Comparison of ENCODE assay signal across 8 cellular contexts in genomic region chr22:31081963-31082605, GRCh38. TPM values are rescaled to one million over a fixed set of nuclear protein-coding genes. Genes with fewer than 3 reads are reported as not detected.
DNase-seq lines count a peak whose midpoint lies in the region; ATAC-seq and TF ChIP-seq lines count a peak whose summit lies in the region.

No MANE protein-coding gene starts in this region.

- no peak for TF ChIP-seq CTCF in neural crest cell (conservative IDR thresholded peaks at IDR 0.05)

- no peaks in the 10 kb centered on the region for H3K36me3 Mint-ChIP-seq in CD4-positive, alpha-beta memory T cell
- no peaks in the 10 kb centered on the region for H3K36me3 Mint-ChIP-seq in neural crest cell (ENCODE audit: low read depth)

- H3K4me1 Mint-ChIP-seq in CD4-positive, alpha-beta memory T cell = peaks cover 18 to 40% (median 28%) of the 10 kb centered on the region in 4 donors
- H3K4me1 Mint-ChIP-seq in neural crest cell = peaks cover 47% of the 10 kb centered on the region

- H3K27me3 Mint-ChIP-seq in CD4-positive, alpha-beta memory T cell = no peaks in the 10 kb centered on the region
- peaks cover 3% of the 10 kb centered on the region for H3K27me3 Mint-ChIP-seq in neural crest cell (ENCODE audit: low read depth)

- no peaks in the 10 kb centered on the region for H3K36me3 ChIP-seq in CD4-positive, alpha-beta memory T cell (ENCODE audit: insufficient read depth, low read length)
- peaks cover 28% of the 10 kb centered on the region for H3K36me3 ChIP-seq in MG63

- no peak for DNase-seq in CD4-positive, alpha-beta memory T cell
- DNase-seq in MG63 (peak; percentile 62), dermis blood vessel endothelial cell (peak; percentile 70), neural crest cell (ENCODE audit: low read depth, low spot score) (no peak), HT-29 (ENCODE audit: low spot score) (no peak)
- no peak for DNase-seq in effector CD8-positive, alpha-beta T cell (lab: John Stamatoyannopoulos, UW)

- no peaks in the 10 kb centered on the region for H3K27me3 ChIP-seq in CD4-positive, alpha-beta memory T cell (ENCODE audit: insufficient read depth, low read length)
- no peaks in the 10 kb centered on the region for H3K27me3 ChIP-seq in MG63

- intact Hi-C loops in CD4-positive, alpha-beta memory T cell (cut with micrococcal nuclease) = loop anchor here (1.0 kb wide), 1 partner anchor 113 kb away; the partner anchor contains the start of gene TUG1

- peak overlapping the region in 3 of 7 donors; percentile 42 to 87 (median 72) for H3K27ac Mint-ChIP-seq in CD4-positive, alpha-beta memory T cell
- H3K27ac Mint-ChIP-seq in neural crest cell (ENCODE audit: unreplicated experiment) = no peak overlapping the region

- POLR2A ChIA-PET in CD4-positive, alpha-beta memory T cell (lab: Charles Lee; ENCODE audit: partially characterized antibody) = interaction anchor here (0.8 to 4.1 kb wide), 5 partner anchors 113 to 447 kb away, joined by 3 to 26 read pairs (median 7); partner anchors contain the start of genes MORC2, PATZ1 and TUG1

- no peak overlapping the region for H3K27ac ChIP-seq in CD4-positive, alpha-beta memory T cell (ENCODE audit: low read depth, low read length)

- H3K4me3 ChIP-seq in CD4-positive, alpha-beta memory T cell (ENCODE audit: low read length in 2 of 2) = peak overlapping the region in 1 of 2 donors; percentile 71
- H3K4me3 ChIP-seq in MG63 = peak overlapping the region; percentile 63

- ATAC-seq in GM21528 (IDR thresholded peaks at IDR 0.05; ENCODE audit: low FRiP score, unreplicated experiment) (no peak), HG03469 (IDR thresholded peaks at IDR 0.05; ENCODE audit: unreplicated experiment) (no peak)

- H3K4me1 ChIP-seq in CD4-positive, alpha-beta memory T cell (ENCODE audit: insufficient read depth, low read length) = peaks cover 43% of the 10 kb centered on the region

- CTCF ChIA-PET in CD4-positive, alpha-beta memory T cell (lab: Charles Lee; ENCODE audit: partially characterized antibody) = interaction anchor here (0.8 to 5.9 kb wide), 4 partner anchors 113 to 319 kb away, joined by 3 to 54 read pairs (median 22); partner anchors contain the start of gene TUG1

- peak overlapping the region; percentile 45 to 92 (median 89) for H3K4me3 Mint-ChIP-seq in CD4-positive, alpha-beta memory T cell
- peak overlapping the region; percentile 97 for H3K4me3 Mint-ChIP-seq in neural crest cell

- H3K9me3 ChIP-seq in CD4-positive, alpha-beta memory T cell (ENCODE audit: control insufficient read depth in 1 of 2, low read length in 2 of 2) = no peaks in the 10 kb centered on the region
- H3K9me3 ChIP-seq in MG63 = no peaks in the 10 kb centered on the region

- H3K9me3 Mint-ChIP-seq in CD4-positive, alpha-beta memory T cell = no peaks in the 10 kb centered on the region
- no peaks in the 10 kb centered on the region for H3K9me3 Mint-ChIP-seq in neural crest cell

RNA-seq across cellular contexts. Expression of gene SMTN, which starts 1.0 kb away (rescaled TPM):
- 1 to 10 TPM; 1.6 to 1.7 TPM for total RNA-seq in CD4-positive, alpha-beta memory T cell
- polyA plus RNA-seq in CD4-positive, alpha-beta memory T cell = under 1 TPM; 0.34 to 0.78 TPM
- total RNA-seq in MG63 (2014; rRNA removed; shearing (Covaris generic); ENCODE audit: low replicate concordance) = 26.0 and 37.7 TPM in 2 replicates
- total RNA-seq in dermis blood vessel endothelial cell (269 and 319 TPM in 2 replicates), neural crest cell (53.8 and 55.0 TPM in 2 replicates)
- 76.5 and 80.4 TPM in 2 replicates for total RNA-seq in HT-29 (2014; rRNA removed; shearing (Covaris generic))

RNA-seq across cellular contexts. Expression of gene SELENOM, which starts 25.3 kb away (rescaled TPM):
- total RNA-seq in CD4-positive, alpha-beta memory T cell = 10 to 100 TPM; 64.2 to 68.6 TPM
- 100 to 1,000 TPM; 107 to 150 TPM for polyA plus RNA-seq in CD4-positive, alpha-beta memory T cell
- 72.5 and 98.8 TPM in 2 replicates for total RNA-seq in MG63 (2014; rRNA removed; shearing (Covaris generic); ENCODE audit: low replicate concordance)
- 18.7 and 33.7 TPM in 2 replicates for total RNA-seq in dermis blood vessel endothelial cell
- total RNA-seq in neural crest cell = 9.1 and 10.1 TPM in 2 replicates
- 0.64 and 1.6 TPM in 2 replicates for total RNA-seq in HT-29 (2014; rRNA removed; shearing (Covaris generic))

RNA-seq across cellular contexts. Expression of gene INPP5J, which starts 40.7 kb away (rescaled TPM):
- total RNA-seq in CD4-positive, alpha-beta memory T cell = under 1 TPM; 0.15 to 0.22 TPM
- not detected for polyA plus RNA-seq in CD4-positive, alpha-beta memory T cell
- not detected in 2 replicates for total RNA-seq in MG63 (2014; rRNA removed; shearing (Covaris generic); ENCODE audit: low replicate concordance)
- total RNA-seq in dermis blood vessel endothelial cell = 0.33 TPM in 1 of 2 replicates, not detected in the other
- total RNA-seq in neural crest cell = 4.5 and 4.7 TPM in 2 replicates
- total RNA-seq in HT-29 (2014; rRNA removed; shearing (Covaris generic)) = 1.8 TPM in 2 replicates

RNA-seq across cellular contexts. Expression of gene PLA2G3, which starts 58.2 kb away (rescaled TPM):
- total RNA-seq in CD4-positive, alpha-beta memory T cell = not detected
- not detected for polyA plus RNA-seq in CD4-positive, alpha-beta memory T cell
- total RNA-seq in MG63 (2014; rRNA removed; shearing (Covaris generic); ENCODE audit: low replicate concordance) = not detected in 2 replicates
- total RNA-seq in dermis blood vessel endothelial cell (not detected in 2 replicates), neural crest cell (24.3 and 24.7 TPM in 2 replicates)
- total RNA-seq in HT-29 (2014; rRNA removed; shearing (Covaris generic)) = not detected in 2 replicates

Comparison
In these comparisons a context has a peak if more than half of its experiments do, and no peak if none do; other contexts are left out.
1. DNase-seq: peak in MG63 (single experiment) and dermis blood vessel endothelial cell (single experiment); none in CD4-positive, alpha-beta memory T cell (0 of 5), neural crest cell (single experiment), HT-29 (single experiment) and effector CD8-positive, alpha-beta T cell (single experiment).
2. RNA of gene SMTN, which starts 1.0 kb away (total RNA-seq): 269 to 319 TPM in dermis blood vessel endothelial cell, 76.5 to 80.4 TPM in HT-29, 53.8 to 55.0 TPM in neural crest cell and 26.0 to 37.7 TPM in MG63; 1.6 to 1.7 TPM in CD4-positive, alpha-beta memory T cell; every median in the first group is over 10 times any median in the second.